In the genomic region with DNA sequence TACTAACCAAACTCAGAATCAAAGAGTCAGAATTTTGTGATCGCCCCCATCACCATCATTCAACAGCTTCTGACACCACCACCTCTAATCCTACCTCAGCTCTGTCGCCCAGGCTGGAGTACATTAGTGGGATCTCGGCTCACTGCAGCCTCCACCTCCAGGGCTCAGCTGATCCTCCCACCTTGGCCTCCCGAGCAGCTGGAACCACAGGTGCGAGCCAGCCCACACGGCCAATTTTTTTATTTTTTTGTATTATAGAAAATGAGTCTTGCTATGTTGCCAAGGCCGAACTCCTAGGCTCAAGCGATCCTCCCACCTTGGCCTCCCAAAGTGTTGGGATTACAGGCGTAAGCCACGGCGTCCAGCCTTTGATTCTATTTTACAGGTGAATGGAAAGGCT, we compare ENCODE assay signal across 9 cellular contexts.
DNase-seq lines count a peak whose midpoint lies in the region; ATAC-seq, FAIRE-seq and TF ChIP-seq lines count a peak whose summit lies in the region.
"Had no signal": no experiment of that assay in that cellular context is flagged by ENCODE, and none has a peak within 500 bp of the region (broad histone marks: within the 10 kb centered on the region; RNA-seq: fewer than 3 reads in every experiment).

No MANE protein-coding gene starts in this region.

- H3K79me2 ChIP-seq in K562 (ENCODE audit: control insufficient read depth, insufficient read depth, low read length) = no peaks in the 10 kb centered on the region
- H3K79me2 ChIP-seq in HepG2 (ENCODE audit: insufficient read depth, low read length) = no peaks in the 10 kb centered on the region

- TF ChIP-seq EP300 in K562 (IDR thresholded peaks at IDR 0.05; ENCODE audit: low read length) = no peak
- TF ChIP-seq EP300 in HepG2 (IDR thresholded peaks at IDR 0.05; ENCODE audit: low read depth in 2 of 2, low read length in 2 of 2) = no peak
- no peak for TF ChIP-seq EP300 in HepG2 (CRISPR knock-in tag; IDR thresholded peaks at IDR 0.05; ENCODE audit: borderline replicate concordance)

- peak overlapping the region; percentile 72; the same call in 1 of the 2 replicates for H3K4me2 ChIP-seq in K562 (ENCODE audit: insufficient read depth, low read length)
- H3K4me2 ChIP-seq in HepG2 (ENCODE audit: low read depth, low read length) = peak overlapping the region; percentile 62; the same call in 1 of the 2 replicates

- peak overlapping the region; percentile 78 to 80 for H3K4me3 Mint-ChIP-seq in stimulated activated naive CD8-positive, alpha-beta T cell treated with anti-CD3 and anti-CD28 coated beads, Interleukin-15, amount 100 ng/mL, for 72 hours
- no peak overlapping the region for H3K4me3 Mint-ChIP-seq in HFFc6

- CTCF ChIA-PET in K562 (lab: Yijun Ruan, JAX; ENCODE audit: low intra/inter-chr PET ratio) (no interaction called here), HepG2 (lab: Yijun Ruan, JAX; ENCODE audit: low intra/inter-chr PET ratio, low total read pairs) (no interaction called here)

- H3K9me1 ChIP-seq in K562 (ENCODE audit: control insufficient read depth, insufficient read depth, low read length) = no peaks in the 10 kb centered on the region

- peaks cover 10% of the 10 kb centered on the region for H3K4me1 Mint-ChIP-seq in stimulated activated naive CD8-positive, alpha-beta T cell treated with anti-CD3 and anti-CD28 coated beads, Interleukin-15, amount 100 ng/mL, for 72 hours
- peaks cover 5% of the 10 kb centered on the region for H3K4me1 Mint-ChIP-seq in HFFc6 (ENCODE audit: low read depth)

- peak overlapping the region; percentile 84 for H2AFZ ChIP-seq in K562 (ENCODE audit: low read depth, low read length)
- peak overlapping the region; percentile 27 for H2AFZ ChIP-seq in HepG2 (ENCODE audit: low read length)

- in situ Hi-C loops in HAP-1 (cut with MboI; ENCODE audit: low sequenced_read_pairs) = no loop called here
- in situ Hi-C loops in K562 (cut with MboI) = no loop called here
- in situ Hi-C loops in HepG2 (cut with HindIII; ENCODE audit: extremely low pct_ligation_motif_present, low pct_unique_long_range_greater_than_20kb) = no loop called here

- H3K9ac ChIP-seq in K562 (ENCODE audit: insufficient read depth in 1 of 2, low read depth in 2 of 2, low read length in 2 of 2) (peak overlapping the region in 1 of 2 experiments; percentile 74; a peak in 1 of 4 replicates), HepG2 (ENCODE audit: insufficient read depth, low read depth, low read length) (no peak overlapping the region)

- TF ChIP-seq CTCF in K562 (IDR thresholded peaks at IDR 0.05 in 2 of 3, conservative IDR thresholded peaks at IDR 0.05 in 1 of 3; ENCODE audit: insufficient read depth in 2 of 3, low read depth in 1 of 3, low read length in 3 of 3) (no peak), HepG2 (CRISPR knock-in tag; IDR thresholded peaks at IDR 0.05) (no peak), HFFc6 (IDR thresholded peaks at IDR 0.05) (no peak)

- H3K27ac ChIP-seq in K562 (ENCODE audit: extremely low read depth, low read depth, low read length) = no peak overlapping the region
- no peak overlapping the region for H3K27ac ChIP-seq in HepG2 (ENCODE audit: extremely low read length, insufficient read depth, low read length)

- H3K9me3 Mint-ChIP-seq in stimulated activated naive CD8-positive, alpha-beta T cell treated with anti-CD3 and anti-CD28 coated beads, Interleukin-15, amount 100 ng/mL, for 72 hours = no peaks in the 10 kb centered on the region
- no peaks in the 10 kb centered on the region for H3K9me3 Mint-ChIP-seq in HFFc6

- H3K27me3 ChIP-seq in HAP-1 (ENCODE audit: low read depth) (no peaks in the 10 kb centered on the region), K562 (ENCODE audit: control insufficient read depth in 2 of 2, insufficient read depth in 2 of 2, low read length in 2 of 2) (no peaks in the 10 kb centered on the region; a peak in 1 of 5 replicates), HepG2 (ENCODE audit: control insufficient read depth in 1 of 2, insufficient read depth in 2 of 2, low read length in 2 of 2) (peaks cover 0 to 3% of the 10 kb centered on the region in 2 experiments; a peak in 2 of 5 replicates)

- H3K36me3 Mint-ChIP-seq in HFFc6 (ENCODE audit: low read depth) = no peaks in the 10 kb centered on the region

- peaks cover 19% of the 10 kb centered on the region for H3K4me1 ChIP-seq in HAP-1
- peaks cover 0 to 6% of the 10 kb centered on the region in 2 experiments; a peak in 2 of 5 replicates for H3K4me1 ChIP-seq in K562 (replicated peaks in 1 of 2; ENCODE audit: control insufficient read depth in 2 of 2, insufficient read depth in 2 of 2, low read length in 2 of 2)
- no peaks in the 10 kb centered on the region for H3K4me1 ChIP-seq in HepG2 (ENCODE audit: insufficient read depth, low read length)

- H4K20me1 ChIP-seq in K562 (replicated peaks; ENCODE audit: control insufficient read depth, insufficient read depth, low read length) (no peaks in the 10 kb centered on the region), HepG2 (ENCODE audit: insufficient read depth, low read length) (no peaks in the 10 kb centered on the region)

- DNase-seq in HAP-1 (ENCODE audit: low spot score in 2 of 2) = no peak
- no peak for DNase-seq in K562 (ENCODE audit: extremely low read depth in 1 of 4, low spot score in 3 of 4)
- no peak for DNase-seq in HepG2 (ENCODE audit: low spot score)
- DNase-seq in stimulated activated naive CD8-positive, alpha-beta T cell treated with anti-CD3 and anti-CD28 coated beads, Interleukin-15, amount 100 ng/mL, for 72 hours = no peak
- DNase-seq in NOMO-1 treated with DMSO at 0.1 percent for 48 hours (lab: John Stamatoyannopoulos, UW; ENCODE audit: unreplicated experiment) = no peak
- no peak for DNase-seq in HFFc6
- no peak for DNase-seq in SHP77 treated with DMSO at 0.1 percent for 48 hours (lab: John Stamatoyannopoulos, UW)
- DNase-seq: T1000 had no signal

- FAIRE-seq in K562 (lab: Jason Lieb, UNC) (no peak), HepG2 (lab: Jason Lieb, UNC) (no peak)

- TF ChIP-seq POLR2A in K562 (conservative IDR thresholded peaks at IDR 0.05) (no peak), HepG2 (IDR thresholded peaks at IDR 0.05; ENCODE audit: insufficient read depth in 1 of 2, low read depth in 2 of 2, low read length in 2 of 2) (no peak)

- BruUV-seq in K562 (replicated peaks; lab: Mats Ljungman, UMichigan) (no TSS peak), HepG2 (replicated peaks; lab: Mats Ljungman, UMichigan) (no TSS peak)

- TF ChIP-seq RAD21 in K562 (CRISPR knock-in tag; conservative IDR thresholded peaks at IDR 0.05 in 1 of 2, IDR thresholded peaks at IDR 0.05 in 1 of 2) (no peak), HepG2 (CRISPR knock-in tag; IDR thresholded peaks at IDR 0.05) (no peak)

- no peak overlapping the region for H3K27ac Mint-ChIP-seq in stimulated activated naive CD8-positive, alpha-beta T cell treated with anti-CD3 and anti-CD28 coated beads, Interleukin-15, amount 100 ng/mL, for 72 hours
- no peak overlapping the region for H3K27ac Mint-ChIP-seq in HFFc6

- 10% methylated on average over 11 of the region's 11 CpGs for WGBS in K562 (ENCODE audit: insufficient coverage, low coverage, missing lambda C conversion rate)
- WGBS in HepG2 (ENCODE audit: low lambda C conversion rate) = 70% methylated on average over 11 of the region's 11 CpGs

- intact Hi-C loops in K562 (cut with micrococcal nuclease) = no loop called here
- intact Hi-C loops in HepG2 (cut with micrococcal nuclease; ENCODE audit: unreplicated experiment) = no loop called here

- H3K4me3 ChIP-seq in HAP-1 (peak overlapping the region; percentile 21), K562 (peak overlapping the region; percentile 32), HepG2 (replicated peaks in 1 of 3; ENCODE audit: insufficient read depth in 1 of 3, low read depth in 2 of 3, low read length in 3 of 3) (0 out of 6 replicates have a peak overlapping the region, but pooled peaks of 1 of the 3 experiments have one; percentile 61)

- no peaks in the 10 kb centered on the region for H3K9me3 ChIP-seq in HAP-1
- H3K9me3 ChIP-seq in K562 (replicated peaks; ENCODE audit: control insufficient read depth, insufficient read depth, low read depth, low read length) = no peaks in the 10 kb centered on the region
- no peaks in the 10 kb centered on the region for H3K9me3 ChIP-seq in HepG2 (ENCODE audit: low read length)

- ATAC-seq in K562 (peak; percentile 38; the same call in 1 of the 3 replicates), HepG2 (no peak), HG03097 (IDR thresholded peaks at IDR 0.05; ENCODE audit: low FRiP score, unreplicated experiment) (no peak)
- ATAC-seq in stimulated activated naive CD8-positive, alpha-beta T cell treated with anti-CD3 and anti-CD28 coated beads, Interleukin-15, amount 100 ng/mL, for 72 hours = no peak

- POLR2A ChIA-PET in K562 (lab: Yijun Ruan, JAX) = no interaction called here
- POLR2A ChIA-PET in HepG2 (lab: Yijun Ruan, JAX) = no interaction called here

- H3K27me3 Mint-ChIP-seq in stimulated activated naive CD8-positive, alpha-beta T cell treated with anti-CD3 and anti-CD28 coated beads, Interleukin-15, amount 100 ng/mL, for 72 hours = peaks cover 50% of the 10 kb centered on the region
- H3K27me3 Mint-ChIP-seq in HFFc6 (ENCODE audit: insufficient read depth) = 0 out of 2 replicates have a peak, but pooled peaks cover 2% of the 10 kb centered on the region

- H3K36me3 ChIP-seq in HAP-1 (replicated peaks) (no peaks in the 10 kb centered on the region), K562 (ENCODE audit: control insufficient read depth, insufficient read depth, low read length) (no peaks in the 10 kb centered on the region), HepG2 (replicated peaks in 1 of 2; ENCODE audit: control insufficient read depth in 1 of 2, insufficient read depth in 2 of 2, low read length in 2 of 2) (no peaks in the 10 kb centered on the region)

TF ChIP-seq in K562, 482 proteins besides CTCF, POLR2A, EP300 and RAD21 (continues in another document):
- no peak for TF ChIP-seq ADNP (tag; IDR thresholded peaks at IDR 0.05)
- no peak for TF ChIP-seq TARDBP (IDR thresholded peaks at IDR 0.05)
- TF ChIP-seq, protein P1, sequence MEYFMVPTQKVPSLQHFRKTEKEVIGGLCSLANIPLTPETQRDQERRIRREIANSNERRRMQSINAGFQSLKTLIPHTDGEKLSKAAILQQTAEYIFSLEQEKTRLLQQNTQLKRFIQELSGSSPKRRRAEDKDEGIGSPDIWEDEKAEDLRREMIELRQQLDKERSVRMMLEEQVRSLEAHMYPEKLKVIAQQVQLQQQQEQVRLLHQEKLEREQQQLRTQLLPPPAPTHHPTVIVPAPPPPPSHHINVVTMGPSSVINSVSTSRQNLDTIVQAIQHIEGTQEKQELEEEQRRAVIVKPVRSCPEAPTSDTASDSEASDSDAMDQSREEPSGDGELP (CRISPR knock-in tag; IDR thresholded peaks at IDR 0.05; ENCODE audit: borderline replicate concordance) = no peak
